ENCODE assay signal across 1 cellular context in the genomic region with DNA sequence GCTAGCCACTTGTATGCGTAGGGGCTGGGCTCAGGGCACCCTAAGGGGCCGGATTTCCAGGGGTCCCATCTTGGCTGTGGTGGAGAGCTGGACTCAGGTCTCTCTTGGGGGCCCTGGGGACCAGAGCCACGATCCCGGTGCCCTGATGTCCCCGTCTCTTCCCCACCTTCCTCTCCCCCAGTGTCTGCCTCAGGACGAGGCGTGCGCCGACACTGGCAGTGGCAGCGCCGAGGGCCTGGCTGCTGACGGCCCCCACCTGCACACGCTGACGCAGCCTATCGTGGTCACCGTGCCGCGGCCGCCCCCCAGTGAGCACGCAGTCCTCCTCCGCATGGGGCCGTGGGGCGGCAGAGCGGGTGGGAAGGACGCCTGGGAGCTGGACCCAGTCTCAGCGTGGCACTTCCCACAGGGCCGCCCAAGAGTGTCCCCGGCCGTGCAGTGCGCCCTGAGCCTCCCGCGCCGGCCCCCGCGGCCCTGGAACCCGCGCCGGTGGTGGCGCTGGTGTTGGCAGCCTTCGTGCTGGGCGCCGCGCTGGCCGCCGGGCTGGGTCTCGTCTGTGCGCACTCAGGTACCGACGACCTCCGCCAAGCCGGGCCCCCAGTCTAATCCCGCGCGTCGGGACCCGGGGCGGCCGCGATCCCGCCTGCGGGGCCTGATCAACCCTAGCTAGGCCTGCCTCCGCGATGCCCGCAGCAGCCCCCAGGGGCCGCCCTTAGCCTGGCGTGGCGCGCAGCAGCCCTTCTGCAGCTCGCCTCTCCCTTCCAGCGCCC.
A peak's percentile ranks its signal among the peaks of the same experiment; 100 is the strongest.
TF ChIP-seq lines count a peak whose summit lies in the region.

No MANE protein-coding gene starts in this region.

TF ChIP-seq in HepG2, 621 proteins besides CTCF, POLR2A, EP300 and RAD21:
- no peak for TF ChIP-seq TMF1 (CRISPR knock-in tag; IDR thresholded peaks at IDR 0.05; ENCODE audit: low read depth)
- no peak for TF ChIP-seq ZNF747 (CRISPR knock-in tag; IDR thresholded peaks at IDR 0.05; ENCODE audit: borderline replicate concordance)
- TF ChIP-seq NONO (IDR thresholded peaks at IDR 0.05) = no peak
- TF ChIP-seq NONO (CRISPR knock-in tag; conservative IDR thresholded peaks at IDR 0.05) = 0 out of 2 replicates have a peak, but pooled peaks have one; percentile 28
- TF ChIP-seq ZZZ3 (CRISPR knock-in tag; IDR thresholded peaks at IDR 0.05; ENCODE audit: borderline replicate concordance) = no peak
- TF ChIP-seq BRD4 (CRISPR knock-in tag; IDR thresholded peaks at IDR 0.05) = no peak
- TF ChIP-seq TBX2 (CRISPR knock-in tag; IDR thresholded peaks at IDR 0.05; ENCODE audit: borderline replicate concordance) = no peak
- no peak for TF ChIP-seq ZNF737 (CRISPR knock-in tag; IDR thresholded peaks at IDR 0.05; ENCODE audit: borderline replicate concordance)
- TF ChIP-seq, protein P1, sequence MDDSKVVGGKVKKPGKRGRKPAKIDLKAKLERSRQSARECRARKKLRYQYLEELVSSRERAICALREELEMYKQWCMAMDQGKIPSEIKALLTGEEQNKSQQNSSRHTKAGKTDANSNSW (CRISPR knock-in tag; IDR thresholded peaks at IDR 0.05; ENCODE audit: borderline replicate concordance) = no peak
- TF ChIP-seq ZHX1 (CRISPR knock-in tag; IDR thresholded peaks at IDR 0.05; ENCODE audit: low read depth) = 0 out of 2 replicates have a peak, but pooled peaks have one; percentile 12
- TF ChIP-seq AGO2 (optimal IDR thresholded peaks at IDR 0.05; ENCODE audit: low read depth, low read length) = peak; percentile 71
- TF ChIP-seq, protein P2, sequence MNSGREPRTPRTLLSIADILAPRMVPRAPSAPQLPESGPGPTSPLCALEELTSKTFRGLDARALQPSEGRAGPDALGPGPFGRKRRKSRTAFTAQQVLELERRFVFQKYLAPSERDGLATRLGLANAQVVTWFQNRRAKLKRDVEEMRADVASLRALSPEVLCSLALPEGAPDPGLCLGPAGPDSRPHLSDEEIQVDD (CRISPR knock-in tag; IDR thresholded peaks at IDR 0.05; ENCODE audit: borderline replicate concordance) = no peak
- no peak for TF ChIP-seq ZNF142 (CRISPR knock-in tag; IDR thresholded peaks at IDR 0.05)
- no peak for TF ChIP-seq MTF2 (CRISPR knock-in tag; IDR thresholded peaks at IDR 0.05; ENCODE audit: borderline replicate concordance)
- 0 out of 2 replicates have a peak, but pooled peaks have one; percentile 78 for TF ChIP-seq ZBTB38 (CRISPR knock-in tag; IDR thresholded peaks at IDR 0.05)
- TF ChIP-seq ZNF224 (CRISPR knock-in tag; IDR thresholded peaks at IDR 0.05) = no peak
- TF ChIP-seq ZNF503 (CRISPR knock-in tag; IDR thresholded peaks at IDR 0.05) = no peak
- peak; percentile 59 for TF ChIP-seq HOXA3 (CRISPR knock-in tag; IDR thresholded peaks at IDR 0.05)
- TF ChIP-seq ZNF782 (CRISPR knock-in tag; IDR thresholded peaks at IDR 0.05; ENCODE audit: borderline replicate concordance) = no peak
- TF ChIP-seq NR1H2 (CRISPR knock-in tag; IDR thresholded peaks at IDR 0.05; ENCODE audit: borderline replicate concordance, low read depth) = no peak
- TF ChIP-seq REXO4 (CRISPR knock-in tag; IDR thresholded peaks at IDR 0.05; ENCODE audit: borderline replicate concordance) = no peak
- TF ChIP-seq MAZ (IDR thresholded peaks at IDR 0.05; ENCODE audit: borderline replicate concordance, low read depth, low read length) = no peak
- no peak for TF ChIP-seq MAZ (CRISPR knock-in tag; IDR thresholded peaks at IDR 0.05; ENCODE audit: low read depth)
- TF ChIP-seq HNRNPUL1 (IDR thresholded peaks at IDR 0.05; ENCODE audit: low read depth, low read length) = no peak
- TF ChIP-seq, protein P3, sequence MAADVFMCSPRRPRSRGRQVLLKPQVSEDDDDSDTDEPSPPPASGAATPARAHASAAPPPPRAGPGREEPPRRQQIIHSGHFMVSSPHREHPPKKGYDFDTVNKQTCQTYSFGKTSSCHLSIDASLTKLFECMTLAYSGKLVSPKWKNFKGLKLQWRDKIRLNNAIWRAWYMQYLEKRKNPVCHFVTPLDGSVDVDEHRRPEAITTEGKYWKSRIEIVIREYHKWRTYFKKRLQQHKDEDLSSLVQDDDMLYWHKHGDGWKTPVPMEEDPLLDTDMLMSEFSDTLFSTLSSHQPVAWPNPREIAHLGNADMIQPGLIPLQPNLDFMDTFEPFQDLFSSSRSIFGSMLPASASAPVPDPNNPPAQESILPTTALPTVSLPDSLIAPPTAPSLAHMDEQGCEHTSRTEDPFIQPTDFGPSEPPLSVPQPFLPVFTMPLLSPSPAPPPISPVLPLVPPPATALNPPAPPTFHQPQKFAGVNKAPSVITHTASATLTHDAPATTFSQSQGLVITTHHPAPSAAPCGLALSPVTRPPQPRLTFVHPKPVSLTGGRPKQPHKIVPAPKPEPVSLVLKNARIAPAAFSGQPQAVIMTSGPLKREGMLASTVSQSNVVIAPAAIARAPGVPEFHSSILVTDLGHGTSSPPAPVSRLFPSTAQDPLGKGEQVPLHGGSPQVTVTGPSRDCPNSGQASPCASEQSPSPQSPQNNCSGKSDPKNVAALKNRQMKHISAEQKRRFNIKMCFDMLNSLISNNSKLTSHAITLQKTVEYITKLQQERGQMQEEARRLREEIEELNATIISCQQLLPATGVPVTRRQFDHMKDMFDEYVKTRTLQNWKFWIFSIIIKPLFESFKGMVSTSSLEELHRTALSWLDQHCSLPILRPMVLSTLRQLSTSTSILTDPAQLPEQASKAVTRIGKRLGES (CRISPR knock-in tag; IDR thresholded peaks at IDR 0.05; ENCODE audit: borderline replicate concordance) = no peak
- TF ChIP-seq CCAR2 (optimal IDR thresholded peaks at IDR 0.05; ENCODE audit: low read depth, low read length) = no peak
- no peak for TF ChIP-seq TCF12 (IDR thresholded peaks at IDR 0.05)
- TF ChIP-seq TCF12 (CRISPR knock-in tag; IDR thresholded peaks at IDR 0.05) = no peak
- TF ChIP-seq, protein P4, sequence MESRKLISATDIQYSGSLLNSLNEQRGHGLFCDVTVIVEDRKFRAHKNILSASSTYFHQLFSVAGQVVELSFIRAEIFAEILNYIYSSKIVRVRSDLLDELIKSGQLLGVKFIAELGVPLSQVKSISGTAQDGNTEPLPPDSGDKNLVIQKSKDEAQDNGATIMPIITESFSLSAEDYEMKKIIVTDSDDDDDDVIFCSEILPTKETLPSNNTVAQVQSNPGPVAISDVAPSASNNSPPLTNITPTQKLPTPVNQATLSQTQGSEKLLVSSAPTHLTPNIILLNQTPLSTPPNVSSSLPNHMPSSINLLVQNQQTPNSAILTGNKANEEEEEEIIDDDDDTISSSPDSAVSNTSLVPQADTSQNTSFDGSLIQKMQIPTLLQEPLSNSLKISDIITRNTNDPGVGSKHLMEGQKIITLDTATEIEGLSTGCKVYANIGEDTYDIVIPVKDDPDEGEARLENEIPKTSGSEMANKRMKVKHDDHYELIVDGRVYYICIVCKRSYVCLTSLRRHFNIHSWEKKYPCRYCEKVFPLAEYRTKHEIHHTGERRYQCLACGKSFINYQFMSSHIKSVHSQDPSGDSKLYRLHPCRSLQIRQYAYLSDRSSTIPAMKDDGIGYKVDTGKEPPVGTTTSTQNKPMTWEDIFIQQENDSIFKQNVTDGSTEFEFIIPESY (CRISPR knock-in tag; IDR thresholded peaks at IDR 0.05) = peak; percentile 94
- TF ChIP-seq, protein P5, sequence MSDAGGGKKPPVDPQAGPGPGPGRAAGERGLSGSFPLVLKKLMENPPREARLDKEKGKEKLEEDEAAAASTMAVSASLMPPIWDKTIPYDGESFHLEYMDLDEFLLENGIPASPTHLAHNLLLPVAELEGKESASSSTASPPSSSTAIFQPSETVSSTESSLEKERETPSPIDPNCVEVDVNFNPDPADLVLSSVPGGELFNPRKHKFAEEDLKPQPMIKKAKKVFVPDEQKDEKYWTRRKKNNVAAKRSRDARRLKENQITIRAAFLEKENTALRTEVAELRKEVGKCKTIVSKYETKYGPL (CRISPR knock-in tag; IDR thresholded peaks at IDR 0.05) = no peak
- no peak for TF ChIP-seq TBL1XR1 (IDR thresholded peaks at IDR 0.05; ENCODE audit: borderline replicate concordance, low read length, partially characterized antibody)
- peak; percentile 26; the same call in 1 of the 2 replicates for TF ChIP-seq RBFOX2 (IDR thresholded peaks at IDR 0.05; ENCODE audit: low read depth, low read length)
TF ChIP-seq in HepG2: peak in this region for 7.
